In the genomic region with DNA sequence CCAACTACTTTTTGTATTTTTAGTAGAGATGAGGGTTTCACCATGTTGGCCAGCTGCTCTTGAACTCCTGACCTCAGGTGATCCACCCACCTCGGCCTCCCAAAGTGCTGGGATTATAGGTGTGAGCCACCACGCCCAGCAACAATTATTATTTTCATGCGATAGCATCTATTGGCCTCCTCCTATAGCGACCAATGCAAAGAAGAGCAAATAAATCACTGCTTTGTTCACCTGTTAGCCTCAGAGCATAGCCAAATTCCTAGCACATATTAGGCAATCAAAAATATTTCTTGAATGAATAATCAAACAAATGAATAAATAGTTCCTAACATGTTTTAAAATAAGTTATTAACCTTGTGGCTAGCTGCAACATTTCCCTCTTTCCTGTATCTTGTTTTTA, we compare ENCODE assay signal across 17 cellular contexts. TPM values are rescaled to one million over a fixed set of nuclear protein-coding genes. Genes with fewer than 3 reads are reported as not detected.
DNase-seq lines count a peak whose midpoint lies in the region; ATAC-seq, FAIRE-seq and TF ChIP-seq lines count a peak whose summit lies in the region.
"Had no signal": no experiment of that assay in that cellular context is flagged by ENCODE, and none has a peak within 500 bp of the region (broad histone marks: within the 10 kb centered on the region; RNA-seq: fewer than 3 reads in every experiment).

No MANE protein-coding gene starts in this region.

- DNase-seq in CD14-positive monocyte (ENCODE audit: low spot score) (no peak), NCI-H226 (peak; percentile 41), bronchial epithelial cell (ENCODE audit: low read depth) (peak; percentile 89), kidney tubule cell (ENCODE audit: low spot score) (peak; percentile 46), NCI-H2029 (lab: John Stamatoyannopoulos, UW) (no peak), body of pancreas (no peak), A673 (ENCODE audit: low spot score) (no peak)
- DNase-seq: AML-193; CD4-positive, alpha-beta memory T cell; KG1; MM.1S; NCI-H187 treated with DMSO at 0.1 percent for 48 hours; NCI-H2171 treated with DMSO at 0.1 percent for 48 hours; NCI-H510A treated with DMSO at 0.1 percent for 48 hours; SK-N-SH had no signal

- peaks cover 68% of the 10 kb centered on the region for H3K4me1 Mint-ChIP-seq in CD14-positive monocyte

- no peak for TF ChIP-seq POLR2A in body of pancreas (IDR thresholded peaks at IDR 0.05)

- H3K36me3 Mint-ChIP-seq in CD14-positive monocyte: no peaks in the 10 kb centered on the region

- H3K27ac ChIP-seq in body of pancreas (peak overlapping the region in 2 of 4 donors; percentile 44 to 68), A673 (ENCODE audit: low read depth, low read length, poor library complexity, severe bottlenecking) (no peak overlapping the region)

- CTCF ChIA-PET in A673 (lab: Charles Lee): no interaction called here

- H3K4me3 ChIP-seq in bronchial epithelial cell (ENCODE audit: low read depth, low read length) (no peak overlapping the region), body of pancreas (no peak overlapping the region), A673 (ENCODE audit: low read depth, low read length, poor library complexity, severe bottlenecking) (no peak overlapping the region)
- H3K4me3 ChIP-seq: GM23338 had no signal

- intact Hi-C loops in CD14-positive monocyte (cut with micrococcal nuclease) (loop anchor here in 1 of 2 donors (10.0 kb wide), 1 partner anchor 45 kb away; no protein-coding TSS in a partner anchor), body of pancreas (cut with DNase I) (no loop called here), A673 (cut with micrococcal nuclease; ENCODE audit: unreplicated experiment) (no loop called here)

- WGBS in body of pancreas, 2 donors: 58 to 73% methylated on average over 4 of the region's 4 CpGs

- no peak overlapping the region for H3K4me3 Mint-ChIP-seq in CD14-positive monocyte
- H3K4me3 Mint-ChIP-seq: CD4-positive, alpha-beta memory T cell; GM23338 had no signal

- no peaks in the 10 kb centered on the region for H3K36me3 ChIP-seq in bronchial epithelial cell (ENCODE audit: control insufficient read depth, insufficient read depth, low read length)
- H3K36me3 ChIP-seq in body of pancreas (replicated peaks in 1 of 2; ENCODE audit: insufficient read depth in 1 of 2, low read depth in 2 of 2): no peaks in the 10 kb centered on the region
- no peaks in the 10 kb centered on the region for H3K36me3 ChIP-seq in A673 (ENCODE audit: insufficient read depth, low read length, poor library complexity, severe bottlenecking)

- H3K9me3 ChIP-seq in body of pancreas (no peaks in the 10 kb centered on the region), A673 (ENCODE audit: low read depth, low read length, poor library complexity, severe bottlenecking) (no peaks in the 10 kb centered on the region)
- H3K9me3 ChIP-seq: SK-N-SH had no signal

- H3K27ac Mint-ChIP-seq in CD14-positive monocyte: peak overlapping the region in 5 of 7 donors; percentile 72 to 87 (median 80)
- H3K27ac Mint-ChIP-seq: CD4-positive, alpha-beta memory T cell; GM23338 had no signal

- TF ChIP-seq CTCF in CD14-positive monocyte (IDR thresholded peaks at IDR 0.05): no peak
- no peak for TF ChIP-seq CTCF in bronchial epithelial cell (IDR thresholded peaks at IDR 0.05; ENCODE audit: insufficient read depth, low read length, severe bottlenecking)
- no peak for TF ChIP-seq CTCF in body of pancreas (IDR thresholded peaks at IDR 0.05)
- TF ChIP-seq CTCF in A673 (conservative IDR thresholded peaks at IDR 0.05; ENCODE audit: low read depth, low read length): no peak

- FAIRE-seq in bronchial epithelial cell (lab: Jason Lieb, UNC): no peak

- H3K27me3 ChIP-seq in bronchial epithelial cell (ENCODE audit: control insufficient read depth, insufficient read depth, low read length): no peaks in the 10 kb centered on the region
- H3K27me3 ChIP-seq in body of pancreas: no peaks in the 10 kb centered on the region
- H3K27me3 ChIP-seq in A673 (replicated peaks; ENCODE audit: insufficient read depth, low read depth, low read length, poor library complexity): no peaks in the 10 kb centered on the region

- H3K27me3 Mint-ChIP-seq in CD14-positive monocyte (ENCODE audit: low read depth in 3 of 3): no peaks in the 10 kb centered on the region

- ATAC-seq in body of pancreas: no peak
- ATAC-seq in HG03039 (IDR thresholded peaks at IDR 0.05; ENCODE audit: unreplicated experiment): no peak
- ATAC-seq: GM23338 had no signal

- no TSS peak for BruUV-seq in A673 (replicated peaks; lab: Mats Ljungman, UMichigan)

- POLR2A ChIA-PET in A673 (lab: Charles Lee; ENCODE audit: low non-redundant PET): no interaction called here

- H3K4me1 ChIP-seq in body of pancreas (peaks cover 36% of the 10 kb centered on the region), A673 (ENCODE audit: insufficient read depth, low read length, poor library complexity, severe bottlenecking) (peaks cover 6% of the 10 kb centered on the region)

- no peaks in the 10 kb centered on the region for H3K9me3 Mint-ChIP-seq in CD14-positive monocyte
- H3K9me3 Mint-ChIP-seq: CD4-positive, alpha-beta memory T cell; GM23338 had no signal

RNA-seq across cellular contexts. Expression of a gene that starts 36.8 kb away (rescaled TPM):
- 100 to 1,000 TPM; 264 to 293 TPM for polyA plus RNA-seq in CD14-positive monocyte
- total RNA-seq in bronchial epithelial cell (15.5 and 24.6 TPM in 2 replicates), body of pancreas (10 to 100 TPM; 27.5 to 40.9 TPM), A673 (2021) (not detected in 2 replicates)
- total RNA-seq: GM23338 had no signal

Comparison
In these comparisons a context has a peak if more than half of its experiments do, and no peak if none do; other contexts are left out.
1. DNase-seq: peak in NCI-H226 (single experiment), bronchial epithelial cell (single experiment) and kidney tubule cell (single experiment); none in CD14-positive monocyte (single experiment), NCI-H2029 (single experiment), body of pancreas (0 of 4) and A673 (single experiment).
2. RNA of a gene that starts 36.8 kb away (total RNA-seq): 27.5 to 40.9 TPM in body of pancreas and 15.5 to 24.6 TPM in bronchial epithelial cell; not detected in A673; every median in the first group is over 10 times any median in the second.